In the genomic region with DNA sequence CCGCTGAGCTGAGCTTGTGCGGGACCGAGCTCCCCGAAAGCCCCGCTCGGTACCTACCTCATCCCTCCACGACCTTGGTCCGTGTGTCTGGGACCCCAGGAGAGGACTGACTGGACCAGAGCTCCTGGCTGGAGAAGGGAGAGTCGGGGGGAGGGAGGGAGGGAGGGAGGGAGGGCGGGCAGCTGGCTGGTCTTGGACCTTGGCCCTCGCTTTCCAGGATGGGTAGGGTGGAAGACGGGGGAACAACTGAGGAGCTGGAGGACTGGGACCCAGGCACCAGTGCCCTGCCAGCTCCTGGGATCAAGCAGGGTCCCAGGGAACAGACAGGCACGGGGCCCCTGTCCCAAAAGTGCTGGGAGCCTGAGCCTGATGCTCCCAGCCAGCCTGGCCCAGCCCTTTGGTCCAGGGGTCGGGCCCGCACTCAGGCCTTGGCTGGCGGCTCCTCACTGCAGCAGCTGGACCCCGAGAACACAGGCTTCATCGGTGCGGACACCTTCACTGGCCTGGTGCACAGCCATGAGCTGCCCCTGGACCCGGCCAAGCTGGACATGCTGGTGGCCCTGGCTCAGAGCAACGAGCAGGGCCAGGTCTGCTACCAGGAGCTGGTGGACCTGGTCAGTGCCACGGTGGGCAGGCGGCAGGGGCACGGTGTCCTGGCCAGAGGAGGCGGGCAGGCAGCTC, we compare ENCODE assay signal across 10 cellular contexts. TPM values are rescaled to one million over a fixed set of nuclear protein-coding genes. Genes with fewer than 3 reads are reported as not detected.
DNase-seq lines count a peak whose midpoint lies in the region; ATAC-seq, FAIRE-seq and TF ChIP-seq lines count a peak whose summit lies in the region.
"Had no signal": no experiment of that assay in that cellular context is flagged by ENCODE, and none has a peak within 500 bp of the region (broad histone marks: within the 10 kb centered on the region; RNA-seq: fewer than 3 reads in every experiment).

No MANE protein-coding gene starts in this region.

- H3K36me3 ChIP-seq in HEK293 (ENCODE audit: control insufficient read depth in 2 of 2, insufficient read depth in 1 of 2, low read length in 2 of 2) (peaks cover 0 to 44% of the 10 kb centered on the region in 2 experiments; a peak in 1 of 3 replicates), K562 (ENCODE audit: control insufficient read depth, insufficient read depth, low read length) (peaks cover 43% of the 10 kb centered on the region), iPS DF 6.9 (ENCODE audit: control insufficient read depth, insufficient read depth, low read length) (peaks cover 24% of the 10 kb centered on the region), small intestine (ENCODE audit: control insufficient read depth in 2 of 2, insufficient read depth in 2 of 2, low read length in 2 of 2) (peaks cover 12 to 16% of the 10 kb centered on the region in 2 donors)

- ATAC-seq in K562: no peak
- no peak for ATAC-seq in natural killer cell

- peaks cover 14% of the 10 kb centered on the region for H3K79me2 ChIP-seq in K562 (ENCODE audit: control insufficient read depth, insufficient read depth, low read length)

- no peaks in the 10 kb centered on the region for H3K9me1 ChIP-seq in K562 (ENCODE audit: control insufficient read depth, insufficient read depth, low read length)

- FAIRE-seq in K562 (lab: Jason Lieb, UNC): no peak
- FAIRE-seq in small intestine (lab: Jason Lieb, UNC): no peak
- FAIRE-seq: colon had no signal

- H3K27me3 Mint-ChIP-seq in natural killer cell (ENCODE audit: low read depth in 2 of 2): no peaks in the 10 kb centered on the region

- H3K27me3 ChIP-seq in K562 (ENCODE audit: control insufficient read depth in 2 of 2, insufficient read depth in 2 of 2, low read length in 2 of 2): no peaks in the 10 kb centered on the region
- no peaks in the 10 kb centered on the region for H3K27me3 ChIP-seq in iPS DF 6.9 (ENCODE audit: control insufficient read depth, insufficient read depth, low read length)
- no peaks in the 10 kb centered on the region for H3K27me3 ChIP-seq in small intestine (ENCODE audit: control insufficient read depth in 2 of 2, insufficient read depth in 2 of 2, low read length in 2 of 2)

- H4K20me1 ChIP-seq in K562 (replicated peaks; ENCODE audit: control insufficient read depth, insufficient read depth, low read length): peaks cover 8% of the 10 kb centered on the region; the same call in 1 of the 2 replicates

- no peak for TF ChIP-seq POLR2A in K562 (conservative IDR thresholded peaks at IDR 0.05)

- H3K36me3 Mint-ChIP-seq in natural killer cell: no peaks in the 10 kb centered on the region

- peak overlapping the region; percentile 65 for H2AFZ ChIP-seq in K562 (ENCODE audit: low read depth, low read length)

- in situ Hi-C loops in K562 (cut with MboI): loop anchor here (10.0 kb wide), 1 partner anchor 281 kb away; a partner anchor contains a TSS

- no peak for DNase-seq in K562 (ENCODE audit: extremely low read depth in 1 of 4, low spot score in 3 of 4)
- no peak for DNase-seq in iPS DF 6.9 (ENCODE audit: low read depth, low spot score)
- DNase-seq in small intestine: peak; percentile 63
- DNase-seq in natural killer cell: no peak
- DNase-seq in AML-193 (lab: John Stamatoyannopoulos, UW): no peak
- no peak for DNase-seq in activated T-cell treated with anti-CD3 and anti-CD28 coated beads, Interleukin-2, amount 50 U/mL, for 48 hours
- no peak for DNase-seq in NCI-H1436 treated with DMSO at 0.1 percent for 48 hours (lab: John Stamatoyannopoulos, UW)
- DNase-seq: activated CD4-positive, alpha-beta T cell treated with anti-CD3 and anti-CD28 coated beads for 1 hour had no signal

- H3K27ac ChIP-seq in HEK293 (ENCODE audit: extremely low read depth, low read depth, low read length) (no peak overlapping the region), K562 (ENCODE audit: extremely low read depth, low read depth, low read length) (peak overlapping the region; percentile 72; the same call in 2 of the 3 replicates), iPS DF 6.9 (ENCODE audit: low read length) (no peak overlapping the region), small intestine (ENCODE audit: low read depth in 1 of 2, low read length in 1 of 2) (no peak overlapping the region)

- POLR2A ChIA-PET in HEK293 (lab: Yijun Ruan, JAX): interaction anchor here (0.7 to 2.6 kb wide), 8 partner anchors 8 to 289 kb away, joined by 3 to 10 read pairs (median 5); a partner anchor contains a TSS
- POLR2A ChIA-PET in K562 (lab: Yijun Ruan, JAX): interaction anchor here (0.7 to 1.7 kb wide), 6 partner anchors 8 to 280 kb away, joined by 3 to 6 read pairs (median 4); a partner anchor contains a TSS

- no peak for TF ChIP-seq RAD21 in K562 (CRISPR knock-in tag; conservative IDR thresholded peaks at IDR 0.05 in 1 of 2, IDR thresholded peaks at IDR 0.05 in 1 of 2)

- H3K9me3 ChIP-seq in HEK293 (ENCODE audit: control insufficient read depth, insufficient read depth, low read depth, low read length): no peaks in the 10 kb centered on the region
- no peaks in the 10 kb centered on the region for H3K9me3 ChIP-seq in K562 (replicated peaks; ENCODE audit: control insufficient read depth, insufficient read depth, low read depth, low read length)
- no peaks in the 10 kb centered on the region for H3K9me3 ChIP-seq in iPS DF 6.9 (ENCODE audit: control insufficient read depth, insufficient read depth, low read length)
- no peaks in the 10 kb centered on the region for H3K9me3 ChIP-seq in small intestine (ENCODE audit: control insufficient read depth, low read depth)

- CTCF ChIA-PET in HEK293 (lab: Yijun Ruan, JAX): interaction anchor here (0.6 to 1.1 kb wide), 3 partner anchors 9 to 98 kb away, joined by 3 to 6 read pairs (median 4); no protein-coding TSS in a partner anchor
- CTCF ChIA-PET in K562 (lab: Yijun Ruan, JAX; ENCODE audit: low intra/inter-chr PET ratio): no interaction called here

- H3K4me1 ChIP-seq in HEK293 (ENCODE audit: control insufficient read depth, insufficient read depth, low read length) (peaks cover 5% of the 10 kb centered on the region; the same call in 1 of the 2 replicates), K562 (replicated peaks in 1 of 2; ENCODE audit: control insufficient read depth in 2 of 2, insufficient read depth in 2 of 2, low read length in 2 of 2) (peaks cover 22 to 96% of the 10 kb centered on the region in 2 experiments), iPS DF 6.9 (ENCODE audit: control insufficient read depth, insufficient read depth, low read length) (peaks cover 7% of the 10 kb centered on the region), small intestine (ENCODE audit: control insufficient read depth in 2 of 2, insufficient read depth in 1 of 2, low read depth in 1 of 2, low read length in 1 of 2) (peaks cover 5% of the 10 kb centered on the region in 2 donors)

- TF ChIP-seq CTCF in HEK293 (tag by site-specific recombination; IDR thresholded peaks at IDR 0.05): no peak
- TF ChIP-seq CTCF in K562 (IDR thresholded peaks at IDR 0.05 in 2 of 3, conservative IDR thresholded peaks at IDR 0.05 in 1 of 3; ENCODE audit: insufficient read depth in 2 of 3, low read depth in 1 of 3, low read length in 3 of 3): no peak
- TF ChIP-seq CTCF in natural killer cell (IDR thresholded peaks at IDR 0.05): no peak

- H3K4me3 ChIP-seq in HEK293 (ENCODE audit: low read depth, low read length) (no peak overlapping the region), K562 (peak overlapping the region; percentile 52), iPS DF 6.9 (ENCODE audit: low read length) (peak overlapping the region; percentile 20; the same call in 1 of the 2 replicates), small intestine (ENCODE audit: low read depth in 1 of 2, low read length in 2 of 2) (peak overlapping the region; percentile 27 to 42)

- H3K9me3 Mint-ChIP-seq in natural killer cell: no peaks in the 10 kb centered on the region

- peaks cover 0 to 17% of the 10 kb centered on the region in 2 donors for H3K4me1 Mint-ChIP-seq in natural killer cell

- no peak overlapping the region for H3K4me3 Mint-ChIP-seq in natural killer cell

- peak overlapping the region; percentile 32 to 93; a peak in 3 of 4 replicates for H3K9ac ChIP-seq in K562 (ENCODE audit: insufficient read depth in 1 of 2, low read depth in 2 of 2, low read length in 2 of 2)

- H3K27ac Mint-ChIP-seq in natural killer cell: no peak overlapping the region

- no peak for TF ChIP-seq EP300 in K562 (IDR thresholded peaks at IDR 0.05; ENCODE audit: low read length)

- 47% methylated on average over 17 of the region's 25 CpGs for WGBS in K562 (ENCODE audit: insufficient coverage, low coverage, missing lambda C conversion rate)
- WGBS in iPS DF 6.9 (ENCODE audit: insufficient coverage, insufficient read length): no CpG with 5 or more reads among the region's 25 CpGs
- WGBS in small intestine, 3 donors: 16 to 39% (median 33%) methylated on average over 18 to 25 of the region's 25 CpGs

- intact Hi-C loops in K562 (cut with micrococcal nuclease): loop anchor here (5.0 kb wide), 1 partner anchor 39 kb away; a partner anchor contains a TSS
- intact Hi-C loops in natural killer cell (cut with micrococcal nuclease): no loop called here

- BruUV-seq in K562 (replicated peaks; lab: Mats Ljungman, UMichigan): no TSS peak

- H3K4me2 ChIP-seq in K562 (ENCODE audit: insufficient read depth, low read length): peak overlapping the region; percentile 79

RNA-seq across cellular contexts. Expression of a gene that starts 0.6 kb away (rescaled TPM):
- 4.0 and 18.2 TPM in 2 replicates for total RNA-seq in K562 (2011; cell fraction: chromatin; rRNA removed; ENCODE audit: low replicate concordance)
- 16.8 and 19.9 TPM in 2 replicates for total RNA-seq in K562 (2011; cell fraction: nucleolus; rRNA removed)
- total RNA-seq in K562 (2011; cell fraction: nucleoplasm; rRNA removed): 6.3 and 7.2 TPM in 2 replicates
- total RNA-seq in K562 (2014; rRNA removed): 2.7 and 3.9 TPM in 2 replicates
- 0.11 TPM in 1 of 2 replicates, not detected in the other for total RNA-seq in K562 (2014; rRNA removed; fragmentation: Illumina TruSeq; extraction: Trizol)
- 0.79 and 0.94 TPM in 2 replicates for total RNA-seq in K562 (2015; rRNA removed; fragmentation: Illumina TruSeq; extraction: Trizol)
- 3.6 and 4.0 TPM in 2 replicates for total RNA-seq in K562 (2021)
- polyA plus RNA-seq in K562 (2011; rRNA removed): 1.7 and 3.5 TPM in 2 replicates
- polyA plus RNA-seq in K562 (2011; cell fraction: cytosol; rRNA removed): 2.9 and 8.6 TPM in 2 replicates
- polyA plus RNA-seq in K562 (2011; cell fraction: nucleus; rRNA removed): 36.3 and 53.0 TPM in 2 replicates
- polyA plus RNA-seq in K562 (2012): 2.4 and 6.7 TPM in 2 replicates
- polyA plus RNA-seq in K562 (2014; fragmentation: Illumina TruSeq; extraction: Trizol): 0.55 and 1.1 TPM in 2 replicates
- under 1 TPM in 1 of 2 experiments, not detected in 1; 0.03 TPM for polyA plus RNA-seq in K562 (2014; fragmentation: Nextera tagmentation; extraction: Ambion mirVana)
- polyA plus RNA-seq in K562 (2014; rRNA removed): 3.4 and 5.6 TPM in 2 replicates
- polyA minus RNA-seq in K562 (2011; rRNA and poly(A)+ RNA removed): 0.15 and 0.39 TPM in 2 replicates
- polyA minus RNA-seq in K562 (2011; cell fraction: cytosol; rRNA and poly(A)+ RNA removed): 1.2 TPM in 1 of 2 replicates, not detected in the other
- polyA minus RNA-seq in K562 (2011; cell fraction: nucleus; rRNA and poly(A)+ RNA removed): 3.2 and 5.4 TPM in 2 replicates
- polyA plus RNA-seq in small intestine: 1 to 10 TPM; 3.5 to 6.2 (median 5.8) TPM
- 1 to 10 TPM; 2.9 to 4.2 (median 4.2) TPM for total RNA-seq in natural killer cell

RNA-seq across cellular contexts. Expression of a gene that starts 4.2 kb away (rescaled TPM):
- total RNA-seq in K562 (2011; cell fraction: chromatin; rRNA removed; ENCODE audit: low replicate concordance): 38.7 and 156 TPM in 2 replicates
- 192 and 203 TPM in 2 replicates for total RNA-seq in K562 (2011; cell fraction: nucleolus; rRNA removed)
- total RNA-seq in K562 (2011; cell fraction: nucleoplasm; rRNA removed): 62.0 and 88.9 TPM in 2 replicates
- total RNA-seq in K562 (2014; rRNA removed): 251 and 276 TPM in 2 replicates
- 65.4 and 88.2 TPM in 2 replicates for total RNA-seq in K562 (2014; rRNA removed; fragmentation: Illumina TruSeq; extraction: Trizol)
- total RNA-seq in K562 (2015; rRNA removed; fragmentation: Illumina TruSeq; extraction: Trizol): 147 and 168 TPM in 2 replicates
- total RNA-seq in K562 (2021): 191 and 213 TPM in 2 replicates
- polyA plus RNA-seq in K562 (2011; rRNA removed): 114 TPM in 2 replicates
- polyA plus RNA-seq in K562 (2011; cell fraction: cytosol; rRNA removed): 94.5 and 181 TPM in 2 replicates
- 195 and 305 TPM in 2 replicates for polyA plus RNA-seq in K562 (2011; cell fraction: nucleus; rRNA removed)
- polyA plus RNA-seq in K562 (2012): 87.2 and 101 TPM in 2 replicates
- polyA plus RNA-seq in K562 (2014; fragmentation: Illumina TruSeq; extraction: Trizol): 152 and 188 TPM in 2 replicates
- polyA plus RNA-seq in K562 (2014; fragmentation: Nextera tagmentation; extraction: Ambion mirVana): 10 to 100 TPM; 10.6 to 27.7 TPM
- polyA plus RNA-seq in K562 (2014; rRNA removed): 193 and 200 TPM in 2 replicates
- 22.1 and 33.0 TPM in 2 replicates for polyA minus RNA-seq in K562 (2011; rRNA and poly(A)+ RNA removed)
- 41.4 and 45.7 TPM in 2 replicates for polyA minus RNA-seq in K562 (2011; cell fraction: cytosol; rRNA and poly(A)+ RNA removed)
- polyA minus RNA-seq in K562 (2011; cell fraction: nucleus; rRNA and poly(A)+ RNA removed): 57.6 and 61.8 TPM in 2 replicates
- polyA plus RNA-seq in small intestine: 100 to 1,000 TPM; 115 to 122 (median 121) TPM
- 10 to 100 TPM; 89.5 to 95.4 (median 93.5) TPM for total RNA-seq in natural killer cell

RNA-seq across cellular contexts. Expression of a gene that starts 8.1 kb away (rescaled TPM):
- 214 and 929 TPM in 2 replicates for total RNA-seq in K562 (2011; cell fraction: chromatin; rRNA removed; ENCODE audit: low replicate concordance)
- total RNA-seq in K562 (2011; cell fraction: nucleolus; rRNA removed): 1,026 and 1,077 TPM in 2 replicates
- total RNA-seq in K562 (2011; cell fraction: nucleoplasm; rRNA removed): 329 and 385 TPM in 2 replicates
- 116 and 158 TPM in 2 replicates for total RNA-seq in K562 (2014; rRNA removed)
- 18.6 and 26.7 TPM in 2 replicates for total RNA-seq in K562 (2014; rRNA removed; fragmentation: Illumina TruSeq; extraction: Trizol)
- 83.6 and 87.9 TPM in 2 replicates for total RNA-seq in K562 (2015; rRNA removed; fragmentation: Illumina TruSeq; extraction: Trizol)
- total RNA-seq in K562 (2021): 267 TPM in 2 replicates
- 118 and 173 TPM in 2 replicates for polyA plus RNA-seq in K562 (2011; rRNA removed)
- 121 and 296 TPM in 2 replicates for polyA plus RNA-seq in K562 (2011; cell fraction: cytosol; rRNA removed)
- 1,454 and 2,407 TPM in 2 replicates for polyA plus RNA-seq in K562 (2011; cell fraction: nucleus; rRNA removed)
- polyA plus RNA-seq in K562 (2012): 192 and 214 TPM in 2 replicates
- polyA plus RNA-seq in K562 (2014; fragmentation: Illumina TruSeq; extraction: Trizol): 112 and 139 TPM in 2 replicates
- polyA plus RNA-seq in K562 (2014; fragmentation: Nextera tagmentation; extraction: Ambion mirVana): 1 to 10 TPM; 5.0 to 6.8 TPM
- 373 and 378 TPM in 2 replicates for polyA plus RNA-seq in K562 (2014; rRNA removed)
- polyA minus RNA-seq in K562 (2011; rRNA and poly(A)+ RNA removed): 14.4 and 20.6 TPM in 2 replicates
- polyA minus RNA-seq in K562 (2011; cell fraction: cytosol; rRNA and poly(A)+ RNA removed): 48.0 and 67.2 TPM in 2 replicates
- 214 and 219 TPM in 2 replicates for polyA minus RNA-seq in K562 (2011; cell fraction: nucleus; rRNA and poly(A)+ RNA removed)
- 100 to 1,000 TPM; 112 to 207 (median 206) TPM for polyA plus RNA-seq in small intestine
- total RNA-seq in natural killer cell: 100 to 1,000 TPM; 205 to 216 (median 211) TPM

RNA-seq across cellular contexts. Expression of a gene that starts 8.1 kb away (rescaled TPM):
- total RNA-seq in K562 (2011; cell fraction: chromatin; rRNA removed; ENCODE audit: low replicate concordance): 18.2 and 82.3 TPM in 2 replicates
- total RNA-seq in K562 (2011; cell fraction: nucleolus; rRNA removed): 114 and 120 TPM in 2 replicates
- total RNA-seq in K562 (2011; cell fraction: nucleoplasm; rRNA removed): 55.7 and 56.0 TPM in 2 replicates
- total RNA-seq in K562 (2014; rRNA removed): 48.3 and 63.8 TPM in 2 replicates
- 9.6 and 15.8 TPM in 2 replicates for total RNA-seq in K562 (2014; rRNA removed; fragmentation: Illumina TruSeq; extraction: Trizol)
- 28.3 and 29.3 TPM in 2 replicates for total RNA-seq in K562 (2015; rRNA removed; fragmentation: Illumina TruSeq; extraction: Trizol)
- total RNA-seq in K562 (2021): 50.6 and 56.6 TPM in 2 replicates
- polyA plus RNA-seq in K562 (2011; rRNA removed): 22.2 and 33.4 TPM in 2 replicates
- 35.0 and 78.3 TPM in 2 replicates for polyA plus RNA-seq in K562 (2011; cell fraction: cytosol; rRNA removed)
- polyA plus RNA-seq in K562 (2011; cell fraction: nucleus; rRNA removed): 96.4 and 165 TPM in 2 replicates
- polyA plus RNA-seq in K562 (2012): 52.6 and 67.7 TPM in 2 replicates
- polyA plus RNA-seq in K562 (2014; fragmentation: Illumina TruSeq; extraction: Trizol): 43.3 and 47.9 TPM in 2 replicates
- 1 to 10 TPM; 1.2 to 2.3 TPM for polyA plus RNA-seq in K562 (2014; fragmentation: Nextera tagmentation; extraction: Ambion mirVana)
- polyA plus RNA-seq in K562 (2014; rRNA removed): 46.6 and 48.7 TPM in 2 replicates
- 5.2 and 7.4 TPM in 2 replicates for polyA minus RNA-seq in K562 (2011; rRNA and poly(A)+ RNA removed)
- 16.1 and 16.5 TPM in 2 replicates for polyA minus RNA-seq in K562 (2011; cell fraction: cytosol; rRNA and poly(A)+ RNA removed)
- 65.4 and 66.1 TPM in 2 replicates for polyA minus RNA-seq in K562 (2011; cell fraction: nucleus; rRNA and poly(A)+ RNA removed)
- polyA plus RNA-seq in small intestine: 10 to 100 TPM; 23.0 to 46.2 (median 23.2) TPM
- total RNA-seq in natural killer cell: 10 to 100 TPM; 29.5 to 32.6 (median 31.5) TPM

RNA-seq across cellular contexts. Expression of a gene that starts 14.2 kb away (rescaled TPM):
- 7.7 and 42.2 TPM in 2 replicates for total RNA-seq in K562 (2011; cell fraction: chromatin; rRNA removed; ENCODE audit: low replicate concordance)
- total RNA-seq in K562 (2011; cell fraction: nucleolus; rRNA removed): 40.7 and 45.1 TPM in 2 replicates
- 14.7 and 16.8 TPM in 2 replicates for total RNA-seq in K562 (2011; cell fraction: nucleoplasm; rRNA removed)
- total RNA-seq in K562 (2014; rRNA removed) (4.8 and 5.3 TPM in 2 replicates), K562 (2014; rRNA removed; fragmentation: Illumina TruSeq; extraction: Trizol) (0.70 and 1.2 TPM in 2 replicates), K562 (2015; rRNA removed; fragmentation: Illumina TruSeq; extraction: Trizol) (3.4 and 5.1 TPM in 2 replicates), K562 (2021) (23.3 and 25.4 TPM in 2 replicates), natural killer cell (10 to 100 TPM in 2 of 3 donors, 1 to 10 TPM in 1; 8.8 to 14.1 (median 10.2) TPM)
- polyA plus RNA-seq in K562 (2011; rRNA removed) (3.3 and 6.7 TPM in 2 replicates), K562 (2014; fragmentation: Illumina TruSeq; extraction: Trizol) (5.5 and 10.2 TPM in 2 replicates), K562 (2014; fragmentation: Nextera tagmentation; extraction: Ambion mirVana) (under 1 TPM; 0.08 to 0.11 TPM), K562 (2014; rRNA removed) (12.2 and 12.5 TPM in 2 replicates), small intestine (1 to 10 TPM; 5.4 to 9.8 (median 8.9) TPM)
- 5.5 and 12.0 TPM in 2 replicates for polyA plus RNA-seq in K562 (2011; cell fraction: cytosol; rRNA removed)
- polyA plus RNA-seq in K562 (2011; cell fraction: nucleus; rRNA removed): 36.7 and 65.7 TPM in 2 replicates
- 14.6 and 20.0 TPM in 2 replicates for polyA plus RNA-seq in K562 (2012)
- polyA minus RNA-seq in K562 (2011; rRNA and poly(A)+ RNA removed): 2.7 and 3.3 TPM in 2 replicates
- 7.6 and 11.2 TPM in 2 replicates for polyA minus RNA-seq in K562 (2011; cell fraction: cytosol; rRNA and poly(A)+ RNA removed)
- 14.4 and 18.2 TPM in 2 replicates for polyA minus RNA-seq in K562 (2011; cell fraction: nucleus; rRNA and poly(A)+ RNA removed)
